Comparison of ENCODE assay signal across 32 cellular contexts in the genomic region with DNA sequence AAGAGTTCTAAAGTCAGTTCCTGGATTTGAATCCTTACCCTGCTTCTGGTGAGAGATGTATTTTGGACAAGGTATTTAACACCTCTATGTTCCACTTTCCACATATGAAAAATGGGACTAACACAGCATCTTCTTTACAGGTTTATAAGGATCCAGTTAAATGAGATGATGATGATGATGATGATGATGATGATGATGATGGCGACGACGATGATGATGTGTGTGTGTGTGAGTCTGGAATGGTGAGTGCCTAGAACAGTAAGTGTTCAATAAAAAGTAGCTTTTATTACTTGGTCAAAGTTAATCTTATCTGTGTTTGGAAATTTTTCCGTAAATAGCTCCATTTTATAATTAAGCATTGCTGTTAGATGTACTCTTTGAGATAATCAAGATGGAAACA.
A peak's percentile ranks its signal among the peaks of the same experiment; 100 is the strongest.
DNase-seq lines count a peak whose midpoint lies in the region; ATAC-seq, FAIRE-seq and TF ChIP-seq lines count a peak whose summit lies in the region.
"Had no signal": no experiment of that assay in that cellular context is flagged by ENCODE, and none has a peak within 500 bp of the region (broad histone marks: within the 10 kb centered on the region; RNA-seq: fewer than 3 reads in every experiment).

No MANE protein-coding gene starts in this region.

- TF ChIP-seq EP300 in HepG2 (IDR thresholded peaks at IDR 0.05; ENCODE audit: low read depth in 2 of 2, low read length in 2 of 2) (no peak), HepG2 (CRISPR knock-in tag; IDR thresholded peaks at IDR 0.05; ENCODE audit: borderline replicate concordance) (no peak), A549 (IDR thresholded peaks at IDR 0.05) (no peak)

- POLR2A ChIA-PET in HepG2 (lab: Yijun Ruan, JAX) = no interaction called here
- POLR2A ChIA-PET in A549 (lab: Yijun Ruan, JAX) = no interaction called here
- POLR2A ChIA-PET in HEK293 (lab: Yijun Ruan, JAX) = no interaction called here

- H3K4me1 ChIP-seq in HepG2 (ENCODE audit: insufficient read depth, low read length) (peaks cover 16% of the 10 kb centered on the region), right lobe of liver (no peaks in the 10 kb centered on the region), A549 (no peaks in the 10 kb centered on the region), HEK293 (ENCODE audit: control insufficient read depth, insufficient read depth, low read length) (no peaks in the 10 kb centered on the region), kidney (ENCODE audit: control insufficient read depth in 1 of 2, insufficient read depth in 1 of 2, low read depth in 1 of 2, low read length in 2 of 2) (no peaks in the 10 kb centered on the region)
- H3K4me1 ChIP-seq: BLaER1; BLaER1 treated with 17β-estradiol and CSF1 and Interleukin-3, amounts not matched to agents 10 nM and 100 nM; Caco-2 had no signal

- H3K9me3 ChIP-seq in HepG2 (ENCODE audit: low read length) (no peaks in the 10 kb centered on the region), right lobe of liver (no peaks in the 10 kb centered on the region), A549 (no peaks in the 10 kb centered on the region), HEK293 (ENCODE audit: control insufficient read depth, insufficient read depth, low read depth, low read length) (no peaks in the 10 kb centered on the region), kidney (ENCODE audit: control insufficient read depth in 1 of 2, low read length in 2 of 2) (no peaks in the 10 kb centered on the region)
- H3K9me3 ChIP-seq: BE2C; BLaER1; BLaER1 treated with 17β-estradiol and CSF1 and Interleukin-3, amounts not matched to agents 10 nM and 100 nM; Caco-2 had no signal

- H3K4me3 ChIP-seq in HepG2 (replicated peaks in 1 of 3; ENCODE audit: insufficient read depth in 1 of 3, low read depth in 2 of 3, low read length in 3 of 3) = no peak overlapping the region
- H3K4me3 ChIP-seq in right lobe of liver = no peak overlapping the region
- H3K4me3 ChIP-seq in A549 = no peak overlapping the region
- no peak overlapping the region for H3K4me3 ChIP-seq in HEK293 (ENCODE audit: low read depth, low read length)
- no peak overlapping the region for H3K4me3 ChIP-seq in kidney (ENCODE audit: low read length in 2 of 2)
- H3K4me3 ChIP-seq: BLaER1; BLaER1 treated with 17β-estradiol and CSF1 and Interleukin-3, amounts not matched to agents 10 nM and 100 nM had no signal

- H3K27ac ChIP-seq in HepG2 (ENCODE audit: extremely low read length, insufficient read depth, low read length) (no peak overlapping the region), right lobe of liver (no peak overlapping the region), A549 (no peak overlapping the region), HEK293 (ENCODE audit: extremely low read depth, low read depth, low read length) (no peak overlapping the region), kidney (ENCODE audit: low read depth in 2 of 2, low read length in 2 of 2) (no peak overlapping the region)
- H3K27ac ChIP-seq: 22Rv1; BLaER1; BLaER1 treated with 17β-estradiol and CSF1 and Interleukin-3, amounts not matched to agents 10 nM and 100 nM; C4-2B had no signal

- H3K36me3 ChIP-seq in HepG2 (replicated peaks in 1 of 2; ENCODE audit: control insufficient read depth in 1 of 2, insufficient read depth in 2 of 2, low read length in 2 of 2) = peaks cover 0 to 35% of the 10 kb centered on the region in 2 experiments; a peak in 3 of 5 replicates
- H3K36me3 ChIP-seq in right lobe of liver = no peaks in the 10 kb centered on the region
- no peaks in the 10 kb centered on the region for H3K36me3 ChIP-seq in HEK293 (ENCODE audit: control insufficient read depth in 2 of 2, insufficient read depth in 1 of 2, low read length in 2 of 2)
- no peaks in the 10 kb centered on the region for H3K36me3 ChIP-seq in kidney (ENCODE audit: control insufficient read depth in 1 of 2, insufficient read depth in 2 of 2, low read length in 2 of 2)
- H3K36me3 ChIP-seq: BLaER1; BLaER1 treated with 17β-estradiol and CSF1 and Interleukin-3, amounts not matched to agents 10 nM and 100 nM had no signal

- TF ChIP-seq POLR2A in HepG2 (IDR thresholded peaks at IDR 0.05; ENCODE audit: insufficient read depth in 1 of 2, low read depth in 2 of 2, low read length in 2 of 2) (no peak), right lobe of liver (IDR thresholded peaks at IDR 0.05) (no peak), A549 (IDR thresholded peaks at IDR 0.05; ENCODE audit: low read length) (no peak)

- TF ChIP-seq CTCF in HepG2 (CRISPR knock-in tag; IDR thresholded peaks at IDR 0.05) (no peak), right lobe of liver (IDR thresholded peaks at IDR 0.05) (no peak), A549 (IDR thresholded peaks at IDR 0.05) (no peak), HEK293 (tag by site-specific recombination; IDR thresholded peaks at IDR 0.05) (no peak), kidney (IDR thresholded peaks at IDR 0.05; ENCODE audit: borderline replicate concordance, extremely low read depth, insufficient read depth) (no peak)

- no peak overlapping the region for H2AFZ ChIP-seq in HepG2 (ENCODE audit: low read length)

- CTCF ChIA-PET in HepG2 (lab: Yijun Ruan, JAX; ENCODE audit: low intra/inter-chr PET ratio, low total read pairs) (no interaction called here), A549 (lab: Yijun Ruan, JAX) (no interaction called here), HEK293 (lab: Yijun Ruan, JAX) (interaction anchor here (0.7 kb wide), 1 partner anchor 9 kb away, joined by 3 read pairs; no protein-coding TSS in a partner anchor)

- 87% methylated on average over 4 of the region's 4 CpGs for WGBS in HepG2 (ENCODE audit: low lambda C conversion rate)
- WGBS in right lobe of liver (ENCODE audit: insufficient coverage, low coverage, low lambda C conversion rate, missing lambda C conversion rate) = 90% methylated on average over 4 of the region's 4 CpGs
- WGBS in A549 (ENCODE audit: missing lambda C conversion rate) = 57% methylated on average over 4 of the region's 4 CpGs

- ATAC-seq in HepG2 (no peak), right lobe of liver (no peak), A549 (no peak)
- ATAC-seq: CD8-positive, alpha-beta T cell had no signal

- H3K79me2 ChIP-seq in HepG2 (ENCODE audit: insufficient read depth, low read length) = no peaks in the 10 kb centered on the region

- no peak for DNase-seq in HepG2 (ENCODE audit: low spot score)
- DNase-seq in right lobe of liver = no peak
- no peak for DNase-seq in A549 (ENCODE audit: low read depth in 1 of 2, low spot score in 1 of 2)
- no peak for DNase-seq in T-helper 1 cell
- DNase-seq in kidney = no peak
- DNase-seq: 8988T; ACHN; AML-193; BE2C; C1 segment of cervical spinal cord; Caco-2; Calu3; CD4-positive, alpha-beta memory T cell; CD4-positive, alpha-beta T cell; CD4-positive, CD25-positive, alpha-beta regulatory T cell; CD8-positive, alpha-beta memory T cell; CD8-positive, alpha-beta T cell; COR-L47; DMS 273 treated with DMSO at 0.1 percent for 48 hours; DMS153; DMS53; DMS79; DMS79 treated with DMSO at 0.1 percent for 48 hours; DND-41; EL had no signal

- no peaks in the 10 kb centered on the region for H3K27me3 ChIP-seq in HepG2 (ENCODE audit: control insufficient read depth in 1 of 2, insufficient read depth in 2 of 2, low read length in 2 of 2)
- H3K27me3 ChIP-seq in right lobe of liver = no peaks in the 10 kb centered on the region
- H3K27me3 ChIP-seq: BE2C; BLaER1; BLaER1 treated with 17β-estradiol and CSF1 and Interleukin-3, amounts not matched to agents 10 nM and 100 nM had no signal

- BruUV-seq in HepG2 (replicated peaks; lab: Mats Ljungman, UMichigan) = no TSS peak

- in situ Hi-C loops in HepG2 (cut with HindIII; ENCODE audit: extremely low pct_ligation_motif_present, low pct_unique_long_range_greater_than_20kb) = no loop called here

- H4K20me1 ChIP-seq in HepG2 (ENCODE audit: insufficient read depth, low read length) = no peaks in the 10 kb centered on the region
- H4K20me1 ChIP-seq: BLaER1; BLaER1 treated with 17β-estradiol and CSF1 and Interleukin-3, amounts not matched to agents 10 nM and 100 nM had no signal

- TF ChIP-seq RAD21 in HepG2 (CRISPR knock-in tag; IDR thresholded peaks at IDR 0.05) = no peak
- no peak for TF ChIP-seq RAD21 in A549 (conservative IDR thresholded peaks at IDR 0.05 in 1 of 2, IDR thresholded peaks at IDR 0.05 in 1 of 2)

- H3K9ac ChIP-seq in HepG2 (ENCODE audit: insufficient read depth, low read depth, low read length) (no peak overlapping the region), kidney (ENCODE audit: low read length in 2 of 2) (no peak overlapping the region)
- H3K9ac ChIP-seq: BLaER1; BLaER1 treated with 17β-estradiol and CSF1 and Interleukin-3, amounts not matched to agents 10 nM and 100 nM had no signal

- no peak for FAIRE-seq in HepG2 (lab: Jason Lieb, UNC)
- peak; percentile 70 for FAIRE-seq in A549 (lab: Jason Lieb, UNC)
- no peak for FAIRE-seq in kidney (lab: Jason Lieb, UNC)
- FAIRE-seq: A204.1, D721Med had no signal

- intact Hi-C loops in HepG2 (cut with micrococcal nuclease; ENCODE audit: unreplicated experiment) = no loop called here
- intact Hi-C loops in right lobe of liver (cut with DNase I) = no loop called here
- intact Hi-C loops in kidney (cut with DNase I) = no loop called here

- no peak overlapping the region for H3K4me2 ChIP-seq in HepG2 (ENCODE audit: low read depth, low read length)
- H3K4me2 ChIP-seq in A549 = no peak overlapping the region
- H3K4me2 ChIP-seq: BLaER1; BLaER1 treated with 17β-estradiol and CSF1 and Interleukin-3, amounts not matched to agents 10 nM and 100 nM had no signal

TF ChIP-seq in HepG2, 621 proteins besides CTCF, POLR2A, EP300 and RAD21:
- no peak for TF ChIP-seq ZNF703 (CRISPR knock-in tag; IDR thresholded peaks at IDR 0.05; ENCODE audit: borderline replicate concordance)
- TF ChIP-seq RBM22 (optimal IDR thresholded peaks at IDR 0.05; ENCODE audit: low read length) = peak; percentile 67
- no peak for TF ChIP-seq HNF4A (CRISPR knock-in tag; IDR thresholded peaks at IDR 0.05)
- TF ChIP-seq CREB1 (IDR thresholded peaks at IDR 0.05) = peak; percentile 86
- no peak for TF ChIP-seq CREB1 (CRISPR knock-in tag; IDR thresholded peaks at IDR 0.05)
- TF ChIP-seq DNMT1 (CRISPR knock-in tag; IDR thresholded peaks at IDR 0.05) = no peak

TF ChIP-seq in A549, 52 proteins besides CTCF, POLR2A, EP300 and RAD21 (continues in another document):
- no peak for TF ChIP-seq HOXA7 (CRISPR knock-in tag; IDR thresholded peaks at IDR 0.05)
- TF ChIP-seq KDM5A (IDR thresholded peaks at IDR 0.05) = no peak

TF ChIP-seq in HEK293, 187 proteins besides CTCF, POLR2A, EP300 and RAD21:
- TF ChIP-seq ZNF24 (tag by site-specific recombination; IDR thresholded peaks at IDR 0.05) = no peak
- peak; percentile 76 for TF ChIP-seq ZNF513 (tag by site-specific recombination; IDR thresholded peaks at IDR 0.05)

Comparison
In these comparisons a context has a peak if more than half of its experiments do, and no peak if none do; other contexts are left out.
1. Of the 63 proteins assayed by ChIP-seq in both HepG2 and HEK293: peak only in HepG2: none; only in HEK293: ZNF513; in both: none; in neither: 62.